21 cellular contexts compared by ENCODE assay signal in the genomic region with DNA sequence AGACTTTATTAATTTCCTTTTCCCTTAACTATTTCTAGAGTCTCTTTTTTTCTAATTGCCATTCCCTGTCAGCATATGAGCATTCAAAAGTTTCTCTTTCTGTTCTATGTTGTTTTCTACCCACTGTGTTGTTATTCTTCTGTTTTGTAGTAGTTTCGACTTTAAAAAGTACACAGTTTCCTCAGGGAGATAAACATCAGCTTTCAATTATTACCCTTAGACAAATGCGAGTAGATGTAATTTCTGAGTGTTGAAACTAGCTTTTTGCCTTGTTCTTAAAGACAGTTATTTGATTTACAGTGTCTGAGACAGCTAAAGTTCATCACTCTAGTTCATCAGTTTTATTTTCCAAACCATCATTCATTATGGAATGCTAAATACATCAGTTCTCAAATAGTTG. TPM values are rescaled to one million over a fixed set of nuclear protein-coding genes. Genes with fewer than 3 reads are reported as not detected.
A peak's percentile ranks its signal among the peaks of the same experiment; 100 is the strongest.
DNase-seq lines count a peak whose midpoint lies in the region; ATAC-seq lines count a peak whose summit lies in the region.
"Had no signal": no experiment of that assay in that cellular context is flagged by ENCODE, and none has a peak within 500 bp of the region (broad histone marks: within the 10 kb centered on the region; RNA-seq: fewer than 3 reads in every experiment).

No MANE protein-coding gene starts in this region.

- no peak overlapping the region for H3K9ac ChIP-seq in SK-N-MC (ENCODE audit: insufficient read length)
- H3K9ac ChIP-seq in subcutaneous abdominal adipose tissue (ENCODE audit: low read length in 5 of 5), result peak overlapping the region in 1 of 5 donors; percentile 35
- H3K9ac ChIP-seq: BLaER1 treated with 17β-estradiol and CSF1 and Interleukin-3, amounts not matched to agents 10 nM and 100 nM had no signal

- no peak for DNase-seq in activated T-cell treated with anti-CD3 and anti-CD28 coated beads, Interleukin-2, amount 50 U/mL, for 72 hours
- no peak for DNase-seq in activated T-cell treated with anti-CD3 and anti-CD28 coated beads, Interleukin-2, amount 50 U/mL, for 1 hour
- no peak for DNase-seq in SK-N-MC (ENCODE audit: low read depth, low spot score)
- DNase-seq in central memory CD8-positive, alpha-beta T cell (ENCODE audit: low spot score in 2 of 2), result no peak
- no peak for DNase-seq in NCI-H345 (lab: John Stamatoyannopoulos, UW)
- no peak for DNase-seq in naive thymus-derived CD8-positive, alpha-beta T cell
- DNase-seq: activated CD4-positive, alpha-beta T cell treated with anti-CD3 and anti-CD28 coated beads for 48 hours; activated CD8-positive, alpha-beta memory T cell treated with anti-CD3 and anti-CD28 coated beads, Interleukin-2, amount 50 U/mL, for 4 hours; activated naive CD4-positive, alpha-beta T cell; anterior cingulate cortex; NCI-H1092 treated with DMSO at 0.1 percent for 48 hours; NCI-H187 treated with DMSO at 0.1 percent for 48 hours; NCI-H526; nucleus accumbens; Peyer's patch; stimulated activated CD4-positive, alpha-beta T cell treated with anti-CD3 and anti-CD28 coated beads, Interleukin-2, amount 100 ng/mL, for 24 hours had no signal

- H3K27me3 ChIP-seq in subcutaneous abdominal adipose tissue (ENCODE audit: control insufficient read depth in 5 of 5, insufficient read depth in 4 of 5, low read length in 5 of 5), result no peaks in the 10 kb centered on the region
- H3K27me3 ChIP-seq: BLaER1 treated with 17β-estradiol and CSF1 and Interleukin-3, amounts not matched to agents 10 nM and 100 nM; Peyer's patch; suprapubic skin had no signal

- H3K27me3 Mint-ChIP-seq in activated T-cell treated with anti-CD3 and anti-CD28 coated beads, Interleukin-2, amount 50 U/mL, for 72 hours (ENCODE audit: low read depth), result no peaks in the 10 kb centered on the region
- H3K27me3 Mint-ChIP-seq in central memory CD8-positive, alpha-beta T cell, result no peaks in the 10 kb centered on the region
- H3K27me3 Mint-ChIP-seq in naive thymus-derived CD8-positive, alpha-beta T cell, result no peaks in the 10 kb centered on the region

- no peak for ATAC-seq in activated T-cell treated with anti-CD3 and anti-CD28 coated beads, Interleukin-2, amount 50 U/mL, for 72 hours (replicated peaks in 1 of 2)
- ATAC-seq in central memory CD8-positive, alpha-beta T cell (replicated peaks; ENCODE audit: extremely low read depth, poor library complexity, severe bottlenecking), result no peak
- ATAC-seq in HG03378 (IDR thresholded peaks at IDR 0.05; ENCODE audit: unreplicated experiment), result no peak
- no peak for ATAC-seq in naive thymus-derived CD8-positive, alpha-beta T cell

- POLR2A ChIA-PET in naive thymus-derived CD8-positive, alpha-beta T cell (lab: Charles Lee), result no interaction called here

- H3K4me1 Mint-ChIP-seq in activated T-cell treated with anti-CD3 and anti-CD28 coated beads, Interleukin-2, amount 50 U/mL, for 72 hours (ENCODE audit: low read depth), result peaks cover 14% of the 10 kb centered on the region
- H3K4me1 Mint-ChIP-seq in central memory CD8-positive, alpha-beta T cell, result peaks cover 29% of the 10 kb centered on the region
- H3K4me1 Mint-ChIP-seq in naive thymus-derived CD8-positive, alpha-beta T cell, result peaks cover 11 to 34% (median 30%) of the 10 kb centered on the region in 4 donors

- peaks cover 0 to 7% (median 0%) of the 10 kb centered on the region in 5 donors for H3K4me1 ChIP-seq in subcutaneous abdominal adipose tissue (ENCODE audit: control insufficient read depth in 5 of 5, insufficient read depth in 5 of 5, low read length in 5 of 5)
- H3K4me1 ChIP-seq: Peyer's patch, suprapubic skin had no signal

- H3K27ac ChIP-seq in SK-N-MC, result peak overlapping the region; percentile 39; the same call in 1 of the 2 replicates
- peak overlapping the region; percentile 22 for H3K27ac ChIP-seq in subcutaneous abdominal adipose tissue (ENCODE audit: low read depth, low read length)
- H3K27ac ChIP-seq: BLaER1 treated with 17β-estradiol and CSF1 and Interleukin-3, amounts not matched to agents 10 nM and 100 nM; Peyer's patch; suprapubic skin had no signal

- H3K9me3 Mint-ChIP-seq in activated T-cell treated with anti-CD3 and anti-CD28 coated beads, Interleukin-2, amount 50 U/mL, for 72 hours, result no peaks in the 10 kb centered on the region
- H3K9me3 Mint-ChIP-seq in central memory CD8-positive, alpha-beta T cell, result no peaks in the 10 kb centered on the region
- no peaks in the 10 kb centered on the region for H3K9me3 Mint-ChIP-seq in naive thymus-derived CD8-positive, alpha-beta T cell

- peak overlapping the region; percentile 85 for H3K27ac Mint-ChIP-seq in activated T-cell treated with anti-CD3 and anti-CD28 coated beads, Interleukin-2, amount 50 U/mL, for 72 hours
- H3K27ac Mint-ChIP-seq in central memory CD8-positive, alpha-beta T cell (ENCODE audit: low read depth), result peak overlapping the region; percentile 56
- H3K27ac Mint-ChIP-seq in naive thymus-derived CD8-positive, alpha-beta T cell, result peak overlapping the region in 5 of 10 donors; percentile 14 to 67 (median 40)

- H3K9me3 ChIP-seq in SK-N-MC (ENCODE audit: low read depth, low read length) (no peaks in the 10 kb centered on the region), subcutaneous abdominal adipose tissue (ENCODE audit: control insufficient read depth in 5 of 5, low read length in 5 of 5) (no peaks in the 10 kb centered on the region)
- H3K9me3 ChIP-seq: BLaER1 treated with 17β-estradiol and CSF1 and Interleukin-3, amounts not matched to agents 10 nM and 100 nM; Peyer's patch; suprapubic skin had no signal

- peaks cover 72% of the 10 kb centered on the region for H3K36me3 ChIP-seq in SK-N-MC (ENCODE audit: insufficient read depth, low read length)
- peaks cover 12 to 32% (median 16%) of the 10 kb centered on the region in 5 donors for H3K36me3 ChIP-seq in subcutaneous abdominal adipose tissue (ENCODE audit: control insufficient read depth in 5 of 5, insufficient read depth in 5 of 5, low read length in 5 of 5)

- no peak overlapping the region for H3K4me3 ChIP-seq in SK-N-MC
- peak overlapping the region in 1 of 5 donors; percentile 0 for H3K4me3 ChIP-seq in subcutaneous abdominal adipose tissue (ENCODE audit: low read depth in 1 of 5, low read length in 5 of 5)
- H3K4me3 ChIP-seq: BLaER1 treated with 17β-estradiol and CSF1 and Interleukin-3, amounts not matched to agents 10 nM and 100 nM; Peyer's patch; smooth muscle cell; suprapubic skin had no signal

- peaks cover 7 to 21% of the 10 kb centered on the region in 2 donors for H3K36me3 Mint-ChIP-seq in activated T-cell treated with anti-CD3 and anti-CD28 coated beads, Interleukin-2, amount 50 U/mL, for 72 hours (ENCODE audit: insufficient read depth in 2 of 2)
- H3K36me3 Mint-ChIP-seq in central memory CD8-positive, alpha-beta T cell (ENCODE audit: insufficient read depth), result peaks cover 46% of the 10 kb centered on the region
- peaks cover 6 to 85% (median 18%) of the 10 kb centered on the region in 3 donors for H3K36me3 Mint-ChIP-seq in naive thymus-derived CD8-positive, alpha-beta T cell

- peak overlapping the region in 1 of 2 donors; percentile 39 for H3K4me3 Mint-ChIP-seq in activated T-cell treated with anti-CD3 and anti-CD28 coated beads, Interleukin-2, amount 50 U/mL, for 72 hours
- H3K4me3 Mint-ChIP-seq in central memory CD8-positive, alpha-beta T cell, result no peak overlapping the region
- no peak overlapping the region for H3K4me3 Mint-ChIP-seq in naive thymus-derived CD8-positive, alpha-beta T cell

RNA-seq across cellular contexts. Expression of gene MTREX, which starts 19.5 kb away (rescaled TPM):
- 10 to 100 TPM; 65.4 to 70.7 TPM for total RNA-seq in activated T-cell treated with anti-CD3 and anti-CD28 coated beads, Interleukin-2, amount 50 U/mL, for 72 hours
- total RNA-seq in naive thymus-derived CD8-positive, alpha-beta T cell, result 10 to 100 TPM; 69.2 to 79.9 TPM
- polyA plus RNA-seq in naive thymus-derived CD8-positive, alpha-beta T cell, result 10 to 100 TPM; 24.3 to 35.8 (median 27.4) TPM

RNA-seq across cellular contexts. Expression of gene DHX29, which starts 19.8 kb away (rescaled TPM):
- total RNA-seq in activated T-cell treated with anti-CD3 and anti-CD28 coated beads, Interleukin-2, amount 50 U/mL, for 72 hours, result 10 to 100 TPM; 11.6 to 14.7 TPM
- total RNA-seq in naive thymus-derived CD8-positive, alpha-beta T cell, result 10 to 100 TPM; 19.9 to 23.9 TPM
- polyA plus RNA-seq in naive thymus-derived CD8-positive, alpha-beta T cell, result 10 to 100 TPM; 14.3 to 16.0 (median 15.4) TPM
